In genomic region chr1:156741613-156741983, GRCh38 we compare ENCODE assay signal across 8 cellular contexts. TPM values are rescaled to one million over a fixed set of nuclear protein-coding genes. Genes with fewer than 3 reads are reported as not detected.
DNase-seq lines count a peak whose midpoint lies in the region; ATAC-seq and TF ChIP-seq lines count a peak whose summit lies in the region.

No MANE protein-coding gene starts in this region.

- no peaks in the 10 kb centered on the region for H3K9me3 Mint-ChIP-seq in activated naive CD4-positive, alpha-beta T cell treated with anti-CD3 and anti-CD28 coated beads for 36 hours

- H3K27ac ChIP-seq in lung (ENCODE audit: low read depth in 1 of 2, low read length in 1 of 2) (peak overlapping the region; percentile 71 to 89), urinary bladder (ENCODE audit: low read depth) (peak overlapping the region; percentile 46)

- peak overlapping the region; percentile 67 for H3K9ac ChIP-seq in adipocyte (ENCODE audit: low read length)

- ATAC-seq in lung (ENCODE audit: insufficient read depth, low FRiP score) (no peak), HG02623 (IDR thresholded peaks at IDR 0.05; ENCODE audit: unreplicated experiment) (no peak)

- peaks cover 33% of the 10 kb centered on the region for H3K4me1 ChIP-seq in adipocyte (ENCODE audit: control insufficient read depth, insufficient read depth, low read length)
- peaks cover 0 to 2% of the 10 kb centered on the region in 2 donors for H3K4me1 ChIP-seq in lung (ENCODE audit: control insufficient read depth in 2 of 2, insufficient read depth in 2 of 2, low read length in 2 of 2)
- H3K4me1 ChIP-seq in urinary bladder (ENCODE audit: insufficient read depth), result no peaks in the 10 kb centered on the region

- H3K27me3 ChIP-seq in adipocyte (replicated peaks; ENCODE audit: control insufficient read depth, insufficient read depth, low read length), result no peaks in the 10 kb centered on the region
- no peaks in the 10 kb centered on the region for H3K27me3 ChIP-seq in lung (ENCODE audit: control insufficient read depth, insufficient read depth)

- TF ChIP-seq CTCF in lung (IDR thresholded peaks at IDR 0.05; ENCODE audit: control extremely low read depth, extremely low read depth), result no peak

- CTCF ChIA-PET in activated naive CD4-positive, alpha-beta T cell treated with anti-CD3 and anti-CD28 coated beads for 36 hours (lab: Charles Lee), result interaction anchor here (0.8 to 2.6 kb wide), 6 partner anchors 11 to 118 kb away, joined by 3 to 15 read pairs (median 4); partner anchors contain the start of genes HDGF, ISG20L2, METTL25B and PRCC

- peaks cover 46% of the 10 kb centered on the region for H3K4me1 Mint-ChIP-seq in activated naive CD4-positive, alpha-beta T cell treated with anti-CD3 and anti-CD28 coated beads for 36 hours (ENCODE audit: low read depth)

- H3K4me3 ChIP-seq in adipocyte (ENCODE audit: low read length) (peak overlapping the region; percentile 98), lung (no peak overlapping the region), urinary bladder (ENCODE audit: low read depth, low read length) (peak overlapping the region; percentile 13)

- H3K9me3 ChIP-seq in adipocyte (ENCODE audit: control insufficient read depth, low read length) (no peaks in the 10 kb centered on the region), lung (ENCODE audit: control insufficient read depth in 2 of 2, insufficient read depth in 1 of 2, low read length in 1 of 2) (no peaks in the 10 kb centered on the region)

- H3K36me3 ChIP-seq in adipocyte (ENCODE audit: control insufficient read depth, insufficient read depth, low read length, severe bottlenecking) (peaks cover 51% of the 10 kb centered on the region), lung (ENCODE audit: control insufficient read depth in 2 of 2, insufficient read depth in 2 of 2, low read length in 2 of 2) (peaks cover 4 to 35% of the 10 kb centered on the region in 2 donors), urinary bladder (ENCODE audit: insufficient read depth) (no peaks in the 10 kb centered on the region)

- WGBS in lung, 2 donors, result 50 to 56% methylated on average over 5 of the region's 5 CpGs
- 75% methylated on average over 5 of the region's 5 CpGs for WGBS in urinary bladder

- peak overlapping the region; percentile 98 for H3K4me3 Mint-ChIP-seq in activated naive CD4-positive, alpha-beta T cell treated with anti-CD3 and anti-CD28 coated beads for 36 hours

- intact Hi-C loops in activated naive CD4-positive, alpha-beta T cell treated with anti-CD3 and anti-CD28 coated beads for 36 hours (cut with micrococcal nuclease), result loop anchor here (1.0 to 10.0 kb wide), 5 partner anchors 10 to 237 kb away; partner anchors contain the start of genes HDGF, ISG20L2, MEF2D and METTL25B

- no peaks in the 10 kb centered on the region for H3K27me3 Mint-ChIP-seq in activated naive CD4-positive, alpha-beta T cell treated with anti-CD3 and anti-CD28 coated beads for 36 hours (ENCODE audit: low read depth)

- H3K27ac Mint-ChIP-seq in activated naive CD4-positive, alpha-beta T cell treated with anti-CD3 and anti-CD28 coated beads for 36 hours, result peak overlapping the region; percentile 98

- DNase-seq in activated naive CD4-positive, alpha-beta T cell treated with anti-CD3 and anti-CD28 coated beads for 36 hours, result peak; percentile 19
- DNase-seq in activated naive CD4-positive, alpha-beta T cell (lab: John Stamatoyannopoulos, UW), result no peak
- DNase-seq in adipocyte (ENCODE audit: low read depth) (no peak), lung (ENCODE audit: low spot score) (no peak), NCI-H524 (lab: John Stamatoyannopoulos, UW) (no peak), NCI-H2196 treated with DMSO at 0.1 percent for 48 hours (lab: John Stamatoyannopoulos, UW; ENCODE audit: unreplicated experiment) (no peak)

- peaks cover 58% of the 10 kb centered on the region for H3K36me3 Mint-ChIP-seq in activated naive CD4-positive, alpha-beta T cell treated with anti-CD3 and anti-CD28 coated beads for 36 hours (ENCODE audit: low read depth)

RNA-seq across cellular contexts. Expression of gene MRPL24, which starts 0.7 kb away (rescaled TPM):
- total RNA-seq in activated naive CD4-positive, alpha-beta T cell treated with anti-CD3 and anti-CD28 coated beads for 36 hours, result 100 to 1,000 TPM in 1 of 2 experiments, 10 to 100 TPM in 1; 91.1 to 114 TPM
- total RNA-seq in lung, result 10 to 100 TPM; 26.7 to 65.4 TPM
- polyA plus RNA-seq in lung, result 100 to 1,000 TPM in 1 of 2 donors, 10 to 100 TPM in 1; 93.6 to 120 TPM
- 25.8 TPM for total RNA-seq in urinary bladder
- 115 TPM for polyA plus RNA-seq in urinary bladder

RNA-seq across cellular contexts. Expression of gene HDGF, which starts 9.9 kb away (rescaled TPM):
- 100 to 1,000 TPM; 282 to 283 TPM for total RNA-seq in activated naive CD4-positive, alpha-beta T cell treated with anti-CD3 and anti-CD28 coated beads for 36 hours
- total RNA-seq in lung (100 to 1,000 TPM; 184 to 187 TPM), urinary bladder (74.8 TPM)
- polyA plus RNA-seq in lung (100 to 1,000 TPM; 104 to 226 TPM), urinary bladder (113 TPM)

RNA-seq across cellular contexts. Expression of gene ISG20L2, which starts 13.0 kb away (rescaled TPM):
- total RNA-seq in activated naive CD4-positive, alpha-beta T cell treated with anti-CD3 and anti-CD28 coated beads for 36 hours, result 10 to 100 TPM; 24.8 to 28.7 TPM
- total RNA-seq in lung (10 to 100 TPM; 11.3 to 26.3 TPM), urinary bladder (12.5 TPM)
- polyA plus RNA-seq in lung (10 to 100 TPM in 1 of 2 donors, 1 to 10 TPM in 1; 9.3 to 24.2 TPM), urinary bladder (22.8 TPM)

RNA-seq across cellular contexts. Expression of gene METTL25B, which starts 13.3 kb away (rescaled TPM):
- total RNA-seq in activated naive CD4-positive, alpha-beta T cell treated with anti-CD3 and anti-CD28 coated beads for 36 hours, result 10 to 100 TPM; 35.3 to 35.5 TPM
- 10 to 100 TPM; 24.4 to 34.9 TPM for total RNA-seq in lung
- polyA plus RNA-seq in lung, result 10 to 100 TPM; 28.3 to 42.6 TPM
- total RNA-seq in urinary bladder, result 11.4 TPM
- 32.6 TPM for polyA plus RNA-seq in urinary bladder

RNA-seq across cellular contexts. Expression of gene PRCC, which starts 25.7 kb away (rescaled TPM):
- total RNA-seq in activated naive CD4-positive, alpha-beta T cell treated with anti-CD3 and anti-CD28 coated beads for 36 hours, result 10 to 100 TPM; 55.2 to 55.8 TPM
- total RNA-seq in lung (10 to 100 TPM; 38.5 to 52.7 TPM), urinary bladder (17.7 TPM)
- polyA plus RNA-seq in lung (10 to 100 TPM; 36.2 to 40.0 TPM), urinary bladder (49.5 TPM)
